Comparison of ENCODE assay signal across 9 cellular contexts in the genomic region with DNA sequence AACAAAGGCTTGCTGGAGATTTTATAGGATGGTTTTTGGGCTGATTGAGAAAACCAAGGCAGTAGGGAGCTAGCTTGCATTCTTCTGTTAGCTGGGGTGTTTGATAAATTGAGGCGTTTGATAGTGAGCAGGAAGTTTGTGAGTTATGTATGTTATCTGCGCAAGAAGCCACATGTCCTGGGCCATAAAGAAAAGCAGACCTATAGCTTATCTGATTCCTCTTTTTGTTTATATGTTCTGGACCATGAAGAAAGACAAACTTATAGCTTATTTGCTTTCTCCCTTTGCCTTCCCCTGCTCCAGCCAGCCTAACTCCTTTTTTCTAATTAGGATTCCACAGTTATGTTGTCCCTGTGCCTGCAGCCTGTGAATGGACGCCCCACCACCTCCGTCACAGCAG. TPM values are rescaled to one million over a fixed set of nuclear protein-coding genes. Genes with fewer than 3 reads are reported as not detected.
A peak's percentile ranks its signal among the peaks of the same experiment; 100 is the strongest.
DNase-seq lines count a peak whose midpoint lies in the region; ATAC-seq and TF ChIP-seq lines count a peak whose summit lies in the region.
"Had no signal": no experiment of that assay in that cellular context is flagged by ENCODE, and none has a peak within 500 bp of the region (broad histone marks: within the 10 kb centered on the region; RNA-seq: fewer than 3 reads in every experiment).

No MANE protein-coding gene starts in this region.

- H3K79me2 ChIP-seq in smooth muscle cell (ENCODE audit: low read depth), result no peaks in the 10 kb centered on the region

- no peaks in the 10 kb centered on the region; the same call in 1 of the 2 replicates for H3K27me3 Mint-ChIP-seq in HFFc6 (ENCODE audit: insufficient read depth)
- no peaks in the 10 kb centered on the region for H3K27me3 Mint-ChIP-seq in activated CD4-positive, alpha-beta memory T cell treated with anti-CD3 and anti-CD28 coated beads for 36 hours

- peak overlapping the region; percentile 96 for H3K27ac Mint-ChIP-seq in HFFc6
- peak overlapping the region; percentile 89 for H3K27ac Mint-ChIP-seq in activated CD4-positive, alpha-beta memory T cell treated with anti-CD3 and anti-CD28 coated beads for 36 hours

- H3K9ac ChIP-seq in smooth muscle cell (ENCODE audit: low read depth), result no peak overlapping the region

- no peaks in the 10 kb centered on the region for H3K36me3 ChIP-seq in smooth muscle cell (ENCODE audit: low read depth)

- CTCF ChIA-PET in activated CD4-positive, alpha-beta memory T cell treated with anti-CD3 and anti-CD28 coated beads for 36 hours (lab: Charles Lee), result interaction anchor here (1.0 to 1.6 kb wide), 3 partner anchors 9 to 380 kb away, joined by 3 to 5 read pairs (median 4); no protein-coding TSS in a partner anchor

- TF ChIP-seq CTCF in HFFc6 (IDR thresholded peaks at IDR 0.05) (no peak), smooth muscle cell (IDR thresholded peaks at IDR 0.05; ENCODE audit: borderline replicate concordance, insufficient read depth, poor library complexity, severe bottlenecking) (no peak)

- peak overlapping the region; percentile 93 for H3K4me3 ChIP-seq in right cardiac atrium (ENCODE audit: low read length)
- H3K4me3 ChIP-seq in smooth muscle cell, result peak overlapping the region; percentile 59
- H3K4me3 ChIP-seq: SK-N-MC had no signal

- intact Hi-C loops in activated CD4-positive, alpha-beta memory T cell treated with anti-CD3 and anti-CD28 coated beads for 36 hours (cut with micrococcal nuclease), result loop anchor here (5.0 to 10.0 kb wide), 5 partner anchors 70 to 1448 kb away; a partner anchor contains a TSS
- intact Hi-C loops in right cardiac atrium (cut with DNase I), result loop anchor here in 1 of 4 donors (10.0 kb wide), 1 partner anchor 388 kb away; no protein-coding TSS in a partner anchor

- peak overlapping the region; percentile 84 for H3K4me2 ChIP-seq in smooth muscle cell

- no peaks in the 10 kb centered on the region for H3K9me3 Mint-ChIP-seq in HFFc6
- H3K9me3 Mint-ChIP-seq in activated CD4-positive, alpha-beta memory T cell treated with anti-CD3 and anti-CD28 coated beads for 36 hours, result no peaks in the 10 kb centered on the region

- DNase-seq in HFFc6 (no peak), right cardiac atrium (peak in 1 of 3 donors; percentile 43), smooth muscle cell (lab: John Stamatoyannopoulos, UW; ENCODE audit: unreplicated experiment) (no peak), NCI-H2171 treated with DMSO at 0.1 percent for 48 hours (lab: John Stamatoyannopoulos, UW) (no peak)
- no peak for DNase-seq in activated CD4-positive, alpha-beta memory T cell treated with anti-CD3 and anti-CD28 coated beads for 36 hours
- no peak for DNase-seq in stimulated activated CD4-positive, alpha-beta T cell treated with anti-CD3 and anti-CD28 coated beads, Interleukin-12 subunit alpha, Interleukin-12 subunit beta, amount 100 ng/mL, for 4 hours
- DNase-seq: mammary epithelial cell had no signal

- H3K27ac ChIP-seq in right cardiac atrium (ENCODE audit: low read length) (peak overlapping the region; percentile 98), smooth muscle cell (ENCODE audit: low read depth) (peak overlapping the region; percentile 84)
- H3K27ac ChIP-seq: SK-N-MC had no signal

- no peaks in the 10 kb centered on the region for H3K27me3 ChIP-seq in right cardiac atrium (ENCODE audit: control insufficient read depth, insufficient read depth)
- H3K27me3 ChIP-seq in smooth muscle cell (ENCODE audit: low read depth), result no peaks in the 10 kb centered on the region

- no peaks in the 10 kb centered on the region; the same call in 1 of the 2 replicates for H3K36me3 Mint-ChIP-seq in HFFc6 (ENCODE audit: low read depth)
- peaks cover 10% of the 10 kb centered on the region for H3K36me3 Mint-ChIP-seq in activated CD4-positive, alpha-beta memory T cell treated with anti-CD3 and anti-CD28 coated beads for 36 hours

- 54% methylated on average over 4 of the region's 4 CpGs for WGBS in right cardiac atrium
- WGBS in smooth muscle cell (ENCODE audit: low lambda C conversion rate), result 37% methylated on average over 4 of the region's 4 CpGs

- peaks cover 6% of the 10 kb centered on the region for H4K20me1 ChIP-seq in smooth muscle cell (ENCODE audit: low read depth)

- peak overlapping the region; percentile 92; the same call in 1 of the 2 replicates for H3K4me3 Mint-ChIP-seq in HFFc6
- peak overlapping the region; percentile 86 for H3K4me3 Mint-ChIP-seq in activated CD4-positive, alpha-beta memory T cell treated with anti-CD3 and anti-CD28 coated beads for 36 hours

- peak overlapping the region; percentile 28 for H2AFZ ChIP-seq in smooth muscle cell (ENCODE audit: low read depth)

- H3K4me1 ChIP-seq in right cardiac atrium (ENCODE audit: control insufficient read depth, insufficient read depth, low read length), result no peaks in the 10 kb centered on the region
- peaks cover 9% of the 10 kb centered on the region for H3K4me1 ChIP-seq in smooth muscle cell (ENCODE audit: low read depth)

- H3K9me3 ChIP-seq in right cardiac atrium (ENCODE audit: control insufficient read depth, low read length) (no peaks in the 10 kb centered on the region), smooth muscle cell (replicated peaks; ENCODE audit: low read depth) (peaks cover 3% of the 10 kb centered on the region)

- H3F3A ChIP-seq in smooth muscle cell (ENCODE audit: low read depth), result no peaks in the 10 kb centered on the region

- peaks cover 52% of the 10 kb centered on the region for H3K4me1 Mint-ChIP-seq in HFFc6 (ENCODE audit: low read depth)
- H3K4me1 Mint-ChIP-seq in activated CD4-positive, alpha-beta memory T cell treated with anti-CD3 and anti-CD28 coated beads for 36 hours (ENCODE audit: low read depth), result peaks cover 41% of the 10 kb centered on the region

- POLR2A ChIA-PET in activated CD4-positive, alpha-beta memory T cell treated with anti-CD3 and anti-CD28 coated beads for 36 hours (lab: Charles Lee), result interaction anchor here (2.4 kb wide), 1 partner anchor 26 kb away, joined by 16 read pairs; a partner anchor contains a TSS

- no peak for ATAC-seq in right cardiac atrium
- ATAC-seq in HG03457 (IDR thresholded peaks at IDR 0.05; ENCODE audit: unreplicated experiment), result no peak

RNA-seq across cellular contexts. Expression of a gene that starts 9.2 kb away (rescaled TPM):
- total RNA-seq in HFFc6 (2021; fragmentation: NEBNext Ultra II Directional; extraction: Animal tissue kit (Norgen Biotek cat#: 25700)), result 10 to 100 TPM; 60.5 to 74.5 (median 68.1) TPM
- total RNA-seq in activated CD4-positive, alpha-beta memory T cell treated with anti-CD3 and anti-CD28 coated beads for 36 hours, result 10 to 100 TPM; 32.5 to 33.8 TPM
- 10 to 100 TPM; 54.6 to 69.4 (median 58.8) TPM for total RNA-seq in right cardiac atrium
- 53.3 TPM for polyA plus RNA-seq in right cardiac atrium
- total RNA-seq in smooth muscle cell, result 56.4 and 64.4 TPM in 2 replicates
- polyA plus RNA-seq in smooth muscle cell, result 79.9 and 88.3 TPM in 2 replicates

RNA-seq across cellular contexts. Expression of a gene that starts 9.5 kb away (rescaled TPM):
- total RNA-seq in HFFc6 (2021; fragmentation: NEBNext Ultra II Directional; extraction: Animal tissue kit (Norgen Biotek cat#: 25700)), result 10 to 100 TPM; 40.3 to 65.8 (median 45.0) TPM
- 10 to 100 TPM; 40.4 to 43.6 TPM for total RNA-seq in activated CD4-positive, alpha-beta memory T cell treated with anti-CD3 and anti-CD28 coated beads for 36 hours
- total RNA-seq in right cardiac atrium (10 to 100 TPM; 10.4 to 20.5 (median 17.9) TPM), smooth muscle cell (41.2 and 54.0 TPM in 2 replicates)
- polyA plus RNA-seq in right cardiac atrium (20.7 TPM), smooth muscle cell (43.2 and 46.9 TPM in 2 replicates)

RNA-seq across cellular contexts. Expression of a gene that starts 26.4 kb away (rescaled TPM):
- total RNA-seq in HFFc6 (2021; fragmentation: NEBNext Ultra II Directional; extraction: Animal tissue kit (Norgen Biotek cat#: 25700)), result 100 to 1,000 TPM; 127 to 361 (median 160) TPM
- total RNA-seq in activated CD4-positive, alpha-beta memory T cell treated with anti-CD3 and anti-CD28 coated beads for 36 hours, result 100 to 1,000 TPM; 364 to 420 TPM
- total RNA-seq in right cardiac atrium (100 to 1,000 TPM in 2 of 4 donors, 10 to 100 TPM in 2; 71.2 to 109 (median 99.8) TPM), smooth muscle cell (2,676 and 3,414 TPM in 2 replicates)
- polyA plus RNA-seq in right cardiac atrium (1,005 TPM), smooth muscle cell (301 and 319 TPM in 2 replicates)

RNA-seq across cellular contexts. Expression of a gene that starts 31.2 kb away (rescaled TPM):
- total RNA-seq in HFFc6 (2021; fragmentation: NEBNext Ultra II Directional; extraction: Animal tissue kit (Norgen Biotek cat#: 25700)), result not detected
- under 1 TPM; 0.21 to 0.58 TPM for total RNA-seq in activated CD4-positive, alpha-beta memory T cell treated with anti-CD3 and anti-CD28 coated beads for 36 hours
- 1 to 10 TPM; 1.6 to 3.6 (median 3.3) TPM for total RNA-seq in right cardiac atrium
- polyA plus RNA-seq in right cardiac atrium, result 0.88 TPM
- total RNA-seq in smooth muscle cell, result not detected in 2 replicates
- polyA plus RNA-seq in smooth muscle cell, result 0.72 TPM in 1 of 2 replicates, not detected in the other
- polyA plus RNA-seq: mammary epithelial cell had no signal
